In genomic region chr2:39123436-39123999, GRCh38 we compare ENCODE assay signal across 8 cellular contexts. TPM values are rescaled to one million over a fixed set of nuclear protein-coding genes. Genes with fewer than 3 reads are reported as not detected.
DNase-seq lines count a peak whose midpoint lies in the region; ATAC-seq, FAIRE-seq and TF ChIP-seq lines count a peak whose summit lies in the region.

No MANE protein-coding gene starts in this region.

- peak overlapping the region; percentile 99 for H3K27ac Mint-ChIP-seq in T-helper 1 cell treated with Interleukin-12 subunit alpha and Interleukin-12 subunit beta and Interleukin-4 antibody, amounts not matched to agents 30 μg/mL and 1 μg/mL, for 36 hours

- intact Hi-C loops in adrenal gland (cut with DNase I), result loop anchor here (10.0 kb wide), 2 partner anchors 59 to 101 kb away; no protein-coding TSS in a partner anchor
- intact Hi-C loops in left lung (cut with DNase I), result no loop called here

- H3K36me3 ChIP-seq in adrenal gland (replicated peaks in 1 of 2), result no peaks in the 10 kb centered on the region
- H3K36me3 ChIP-seq in left lung, result no peaks in the 10 kb centered on the region
- H3K36me3 ChIP-seq in suprapubic skin, result no peaks in the 10 kb centered on the region

- H3K9me3 ChIP-seq in adrenal gland (replicated peaks in 1 of 3) (no peaks in the 10 kb centered on the region), left lung (no peaks in the 10 kb centered on the region), suprapubic skin (no peaks in the 10 kb centered on the region)

- H3K4me1 ChIP-seq in adrenal gland (replicated peaks in 1 of 2) (peaks cover 17 to 36% of the 10 kb centered on the region in 2 donors), left lung (peaks cover 12 to 47% of the 10 kb centered on the region in 2 donors), suprapubic skin (peaks cover 52% of the 10 kb centered on the region)

- H3K4me3 Mint-ChIP-seq in T-helper 1 cell treated with Interleukin-12 subunit alpha and Interleukin-12 subunit beta and Interleukin-4 antibody, amounts not matched to agents 30 μg/mL and 1 μg/mL, for 36 hours, result peak overlapping the region; percentile 98

- H3K27me3 ChIP-seq in adrenal gland, result no peaks in the 10 kb centered on the region
- no peaks in the 10 kb centered on the region for H3K27me3 ChIP-seq in left lung
- no peaks in the 10 kb centered on the region for H3K27me3 ChIP-seq in suprapubic skin

- no peaks in the 10 kb centered on the region for H3K9me3 Mint-ChIP-seq in T-helper 1 cell treated with Interleukin-12 subunit alpha and Interleukin-12 subunit beta and Interleukin-4 antibody, amounts not matched to agents 30 μg/mL and 1 μg/mL, for 36 hours

- peaks cover 23% of the 10 kb centered on the region for H3K36me3 Mint-ChIP-seq in T-helper 1 cell treated with Interleukin-12 subunit alpha and Interleukin-12 subunit beta and Interleukin-4 antibody, amounts not matched to agents 30 μg/mL and 1 μg/mL, for 36 hours (ENCODE audit: low read depth)

- WGBS in adrenal gland, 4 donors, result 61 to 69% (median 66%) methylated on average over 25 of the region's 25 CpGs
- 63% methylated on average over 25 of the region's 25 CpGs for WGBS in suprapubic skin

- H3K4me3 ChIP-seq in adrenal gland, result peak overlapping the region; percentile 3 to 94 (median 52)
- peak overlapping the region; percentile 72 to 83 for H3K4me3 ChIP-seq in left lung
- H3K4me3 ChIP-seq in suprapubic skin, result peak overlapping the region; percentile 59

- TF ChIP-seq POLR2A in adrenal gland (IDR thresholded peaks at IDR 0.05) (no peak), suprapubic skin (IDR thresholded peaks at IDR 0.05) (no peak)

- ATAC-seq in left lung, result no peak

- TF ChIP-seq EP300 in suprapubic skin (IDR thresholded peaks at IDR 0.05), result no peak

- no peaks in the 10 kb centered on the region for H3K27me3 Mint-ChIP-seq in T-helper 1 cell treated with Interleukin-12 subunit alpha and Interleukin-12 subunit beta and Interleukin-4 antibody, amounts not matched to agents 30 μg/mL and 1 μg/mL, for 36 hours (ENCODE audit: low read depth)

- TF ChIP-seq CTCF in adrenal gland (IDR thresholded peaks at IDR 0.05) (no peak), left lung (IDR thresholded peaks at IDR 0.05) (no peak), suprapubic skin (IDR thresholded peaks at IDR 0.05) (no peak)

- DNase-seq in T-helper 1 cell (no peak), adrenal gland (no peak), left lung (no peak), suprapubic skin (ENCODE audit: low spot score in 2 of 2) (no peak), dermis blood vessel endothelial cell (no peak), epidermal melanocyte (ENCODE audit: insufficient read length, low spot score) (no peak), RCC 7860 (ENCODE audit: low spot score) (no peak)

- no peak for FAIRE-seq in RCC 7860 (lab: Jason Lieb, UNC)

- H3K4me1 Mint-ChIP-seq in T-helper 1 cell treated with Interleukin-12 subunit alpha and Interleukin-12 subunit beta and Interleukin-4 antibody, amounts not matched to agents 30 μg/mL and 1 μg/mL, for 36 hours (ENCODE audit: low read depth), result peaks cover 40% of the 10 kb centered on the region

- H3K27ac ChIP-seq in adrenal gland (peak overlapping the region; percentile 11 to 94 (median 87)), left lung (peak overlapping the region; percentile 92), suprapubic skin (peak overlapping the region; percentile 69)

RNA-seq across cellular contexts. Expression of gene SOS1, which starts 2.7 kb away (rescaled TPM):
- total RNA-seq in adrenal gland, result 10 to 100 TPM; 13.3 to 42.0 (median 26.9) TPM
- 10 to 100 TPM in 1 of 3 donors, 1 to 10 TPM in 2; 6.4 to 30.1 (median 6.5) TPM for polyA plus RNA-seq in adrenal gland
- total RNA-seq in left lung, result 10 to 100 TPM; 31.3 to 36.6 TPM
- 10 to 100 TPM; 18.3 to 38.3 (median 27.7) TPM for total RNA-seq in suprapubic skin
- 13.1 and 24.9 TPM in 2 replicates for total RNA-seq in dermis blood vessel endothelial cell

Comparison
In these comparisons a context has a peak if more than half of its experiments do, and no peak if none do; other contexts are left out.
1. intact Hi-C loops: an anchor here in adrenal gland (10.0 kb wide); none called in left lung.